Comparison of ENCODE assay signal across 1 cellular context in genomic region chr7:130387628-130388403, GRCh38.
TF ChIP-seq lines count a peak whose summit lies in the region.

No MANE protein-coding gene starts in this region.

TF ChIP-seq in H1, 55 proteins besides CTCF, POLR2A, EP300 and RAD21:
- TF ChIP-seq MAFK (IDR thresholded peaks at IDR 0.05; ENCODE audit: low read depth, low read length) = no peak
- TF ChIP-seq CREB1 (IDR thresholded peaks at IDR 0.05) = no peak
- no peak for TF ChIP-seq USF2 (IDR thresholded peaks at IDR 0.05; ENCODE audit: low read length)
- no peak for TF ChIP-seq BACH1 (IDR thresholded peaks at IDR 0.05; ENCODE audit: low read length)
- TF ChIP-seq ASH2L (IDR thresholded peaks at IDR 0.05; ENCODE audit: low read length) = no peak
TF ChIP-seq in H1: peak in this region for 0.
